4 cellular contexts compared by ENCODE assay signal in the genomic region with DNA sequence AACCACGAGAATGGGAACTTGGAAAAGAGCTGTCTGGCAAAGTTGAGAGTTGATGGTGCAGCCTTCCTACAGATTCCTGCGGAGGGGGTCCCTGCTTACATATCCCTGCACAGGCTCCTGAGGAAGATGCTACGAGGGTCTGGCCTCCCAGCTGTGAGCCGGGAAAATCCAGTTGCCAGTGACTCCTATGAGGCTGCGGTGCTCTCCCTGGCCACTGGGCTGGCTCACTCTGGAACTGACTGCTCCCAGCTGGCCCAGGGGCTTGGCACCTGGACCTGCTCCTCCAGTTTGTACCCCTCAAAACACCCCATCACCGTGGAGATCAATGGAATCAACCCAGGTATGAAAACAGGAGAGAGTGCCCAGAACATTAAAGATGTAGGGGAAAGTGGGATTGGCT. TPM values are rescaled to one million over a fixed set of nuclear protein-coding genes. Genes with fewer than 3 reads are reported as not detected.
"Had no signal": no experiment of that assay in that cellular context is flagged by ENCODE, and none has a peak within 500 bp of the region (broad histone marks: within the 10 kb centered on the region; RNA-seq: fewer than 3 reads in every experiment).

No MANE protein-coding gene starts in this region.

RNA-seq across cellular contexts. Expression of gene CTAGE6, which starts 37.2 kb away (rescaled TPM):
- total RNA-seq: activated T-helper 1 cell treated with anti-CD3 and anti-CD28 coated beads, Interleukin-12 subunit alpha, Interleukin-12 subunit beta, Interleukin-2, Interleukin-4 antibody, amounts not matched to agents 30 ng/mL and 10 ng/mL and 1 ng/mL, durations not matched to agents 14 hours and 24 hours and 36 hours; ascending aorta; cardiac muscle cell; cardiac septum had no signal
- polyA plus RNA-seq: cardiac muscle cell had no signal
